ENCODE assay signal across 8 cellular contexts in the genomic region with DNA sequence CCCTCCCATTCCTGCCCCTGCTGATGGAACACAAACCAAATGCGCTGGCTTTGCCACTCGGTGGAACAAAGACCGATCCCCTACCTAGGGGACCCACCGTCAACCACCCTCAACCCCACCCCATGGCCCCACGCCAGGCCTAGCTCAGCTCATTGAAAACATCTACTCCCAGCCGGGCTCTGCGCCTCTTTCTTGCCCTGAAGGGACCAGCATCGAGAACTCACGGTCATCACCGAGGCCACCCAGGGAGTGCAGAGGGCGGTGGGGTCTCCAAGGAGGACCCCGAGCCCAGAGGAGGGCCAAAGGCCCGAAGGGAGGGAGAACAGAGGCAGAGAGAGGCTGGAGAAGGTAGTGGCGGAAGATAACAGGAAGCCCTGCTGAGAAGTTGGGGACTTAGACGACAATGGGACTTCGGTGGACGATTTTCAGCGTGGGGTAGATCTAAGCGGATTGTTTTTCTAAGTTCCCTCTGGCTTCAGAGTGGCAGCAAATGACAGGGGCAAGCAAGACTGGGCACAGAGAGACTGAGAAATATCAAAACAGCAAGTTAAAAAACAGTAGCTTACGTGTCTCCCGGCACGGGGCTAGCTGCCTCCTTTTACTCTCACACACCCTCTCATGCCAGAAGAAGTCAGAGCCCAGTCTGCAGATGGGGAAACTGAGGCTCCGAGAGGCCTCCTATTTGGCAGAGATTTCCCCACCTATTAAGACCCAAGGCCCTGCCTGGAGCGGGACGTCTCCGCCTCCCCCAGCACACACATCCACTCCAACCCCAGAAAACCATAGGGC. TPM values are rescaled to one million over a fixed set of nuclear protein-coding genes. Genes with fewer than 3 reads are reported as not detected.
DNase-seq lines count a peak whose midpoint lies in the region; ATAC-seq, FAIRE-seq and TF ChIP-seq lines count a peak whose summit lies in the region.

No MANE protein-coding gene starts in this region.

- no peak overlapping the region for H3K23ac ChIP-seq in H1 (ENCODE audit: insufficient read length)

- no peaks in the 10 kb centered on the region for H3K27me3 Mint-ChIP-seq in T-cell

- no peaks in the 10 kb centered on the region for H3K9me3 ChIP-seq in H1 (ENCODE audit: insufficient read depth in 2 of 2, low read depth in 1 of 2, low read length in 1 of 2)
- no peaks in the 10 kb centered on the region for H3K9me3 ChIP-seq in muscle layer of colon (ENCODE audit: low read length)

- intact Hi-C loops in Right ventricle myocardium inferior (cut with DNase I): loop anchor here (5.0 kb wide), 1 partner anchor 70 kb away; a partner anchor contains a TSS
- intact Hi-C loops in cardiac septum (cut with DNase I): loop anchor here (5.0 kb wide), 1 partner anchor 70 kb away; a partner anchor contains a TSS

- POLR2A ChIA-PET in T-cell (lab: Charles Lee) (interaction anchor here in 1 of 2 donors (0.6 kb wide), 1 partner anchor 1255 kb away, joined by 3 read pairs; no protein-coding TSS in a partner anchor), H1 (lab: Charles Lee; ENCODE audit: partially characterized antibody) (interaction anchor here (1.3 to 29.1 kb wide), 6 partner anchors 6 to 224 kb away, joined by 3 to 456 read pairs (median 16); a partner anchor contains a TSS)

- H4K5ac ChIP-seq in H1 (ENCODE audit: insufficient read length, low read depth, low read length): peak overlapping the region; percentile 32

- peaks cover 30 to 51% of the 10 kb centered on the region in 2 experiments for H3K79me2 ChIP-seq in H1 (ENCODE audit: control insufficient read depth in 1 of 2, insufficient read depth in 2 of 2, low read length in 2 of 2)

- H3K27ac ChIP-seq in H1 (ENCODE audit: low read depth, low read length) (peak overlapping the region; percentile 24; the same call in 1 of the 2 replicates), muscle layer of colon (ENCODE audit: low read depth, low read length) (peak overlapping the region; percentile 83)

- peak overlapping the region; percentile 91 to 99 for H3K4me2 ChIP-seq in H1 (ENCODE audit: insufficient read depth in 1 of 2, low read depth in 2 of 2, low read length in 2 of 2)

- H3K4me1 Mint-ChIP-seq in T-cell: peaks cover 53 to 54% (median 53%) of the 10 kb centered on the region in 3 donors

- H3K9ac ChIP-seq in H1 (replicated peaks in 1 of 4; ENCODE audit: extremely low read depth in 1 of 4, low read depth in 3 of 4, low read length in 3 of 4): peak overlapping the region; percentile 70 to 94 (median 75)
- H3K9ac ChIP-seq in muscle layer of colon (ENCODE audit: low read length): peak overlapping the region; percentile 63

- H3K4me1 ChIP-seq in H1 (replicated peaks in 1 of 4; ENCODE audit: control insufficient read depth in 3 of 4, insufficient read depth in 4 of 4, low read length in 3 of 4): peaks cover 22 to 35% (median 33%) of the 10 kb centered on the region in 4 experiments
- peaks cover 36% of the 10 kb centered on the region for H3K4me1 ChIP-seq in muscle layer of colon (ENCODE audit: insufficient read depth, low read length)

- peaks cover 23% of the 10 kb centered on the region for H3K23me2 ChIP-seq in H1 (ENCODE audit: low read depth, low read length)

- ATAC-seq in Right ventricle myocardium inferior (no peak), T-cell (replicated peaks in 1 of 4) (peak in 1 of 4 experiments; percentile 1), GM18867 (IDR thresholded peaks at IDR 0.05; ENCODE audit: unreplicated experiment) (no peak)

- H2AFZ ChIP-seq in H1 (ENCODE audit: low read length): no peak overlapping the region

- H3K27me3 ChIP-seq in H1 (replicated peaks in 1 of 4; ENCODE audit: control insufficient read depth in 3 of 4, extremely low read depth in 1 of 4, insufficient read depth in 3 of 4, low read length in 3 of 4): no peaks in the 10 kb centered on the region
- peaks cover 0 to 14% of the 10 kb centered on the region in 2 donors for H3K27me3 ChIP-seq in muscle layer of colon (ENCODE audit: control insufficient read depth in 1 of 2, insufficient read depth in 2 of 2, low read length in 2 of 2)

- no peak for TF ChIP-seq CTCF in H1 (IDR thresholded peaks at IDR 0.05; ENCODE audit: control extremely low read depth in 1 of 3, insufficient read depth in 1 of 3, low read depth in 1 of 3, low read length in 3 of 3)

- H3K18ac ChIP-seq in H1 (ENCODE audit: extremely low read depth, low read length): peak overlapping the region; percentile 93

- CTCF ChIA-PET in T-cell (lab: Charles Lee): interaction anchor here (0.5 to 1.5 kb wide), 3 partner anchors 69 to 280 kb away, joined by 5 to 6 read pairs (median 6); no protein-coding TSS in a partner anchor
- CTCF ChIA-PET in H1 (lab: Charles Lee; ENCODE audit: partially characterized antibody): interaction anchor here (1.4 to 10.5 kb wide), 4 partner anchors 8 to 141 kb away, joined by 3 to 90 read pairs (median 28); a partner anchor contains a TSS

- H3K14ac ChIP-seq in H1 (ENCODE audit: insufficient read length): peak overlapping the region; percentile 84

- no peak for FAIRE-seq in H1 (lab: Jason Lieb, UNC)

- H2BK120ac ChIP-seq in H1 (replicated peaks; ENCODE audit: low read depth, low read length): peak overlapping the region; percentile 80

- peaks cover 19% of the 10 kb centered on the region for H3K79me1 ChIP-seq in H1 (ENCODE audit: low read depth, low read length)

- no peak for TF ChIP-seq POLR2A in H1 (IDR thresholded peaks at IDR 0.05; ENCODE audit: control extremely low read depth in 1 of 2, low read depth in 2 of 2, low read length in 2 of 2)

- peaks cover 0 to 14% (median 4%) of the 10 kb centered on the region in 4 experiments; a peak in 4 of 8 replicates for H3K36me3 ChIP-seq in H1 (ENCODE audit: control insufficient read depth in 2 of 4, insufficient read depth in 4 of 4, low read length in 3 of 4)
- no peaks in the 10 kb centered on the region for H3K36me3 ChIP-seq in muscle layer of colon (ENCODE audit: insufficient read depth, low read length)

- peak overlapping the region; percentile 74 for H3K56ac ChIP-seq in H1 (replicated peaks; ENCODE audit: insufficient read length, low read depth, low read length)

- peak overlapping the region; percentile 84; the same call in 1 of the 2 replicates for H2BK12ac ChIP-seq in H1 (ENCODE audit: low read depth, low read length)

- TF ChIP-seq RAD21 in H1 (IDR thresholded peaks at IDR 0.05 in 1 of 2, conservative IDR thresholded peaks at IDR 0.05 in 1 of 2; ENCODE audit: low read depth in 2 of 2, low read length in 2 of 2): no peak

- peak overlapping the region; percentile 82 for H4K8ac ChIP-seq in H1 (ENCODE audit: extremely low read depth, insufficient read depth, low read length)

- peak overlapping the region; percentile 72; the same call in 1 of the 2 replicates for H2BK15ac ChIP-seq in H1 (ENCODE audit: low read length)

- H3K9me3 Mint-ChIP-seq in T-cell: no peaks in the 10 kb centered on the region

- peak overlapping the region; percentile 88 to 96 (median 91) for H3K4me3 Mint-ChIP-seq in T-cell

- no peak for TF ChIP-seq EP300 in H1 (IDR thresholded peaks at IDR 0.05; ENCODE audit: borderline replicate concordance in 1 of 2, low read depth in 2 of 2, low read length in 2 of 2)

- H2BK20ac ChIP-seq in H1 (ENCODE audit: low read length): no peak overlapping the region

- H2AK5ac ChIP-seq in H1 (ENCODE audit: low read depth, low read length): peak overlapping the region; percentile 83; the same call in 1 of the 2 replicates

- no peaks in the 10 kb centered on the region for H3K36me3 Mint-ChIP-seq in T-cell

- peak overlapping the region; percentile 85 for H4K91ac ChIP-seq in H1 (replicated peaks; ENCODE audit: insufficient read length, low read length)

- peak; percentile 78 for DNase-seq in Right ventricle myocardium inferior (ENCODE audit: missing footprints)
- DNase-seq in cardiac septum (ENCODE audit: low spot score): no peak
- DNase-seq in T-cell: peak in 10 of 34 experiments; percentile 11 to 35 (median 24)
- no peak for DNase-seq in H1 (ENCODE audit: low read depth in 1 of 2, low spot score in 2 of 2)
- no peak for DNase-seq in medulla oblongata (ENCODE audit: extremely low spot score)
- DNase-seq in stimulated activated CD4-positive, alpha-beta T cell treated with anti-CD3 and anti-CD28 coated beads, Interleukin-4, amount 100 ng/mL, for 4 hours: no peak

- H3K4me3 ChIP-seq in H1 (ENCODE audit: extremely low read depth in 1 of 4, insufficient read depth in 2 of 4, low read depth in 3 of 4, low read length in 4 of 4) (peak overlapping the region; percentile 74 to 92 (median 78)), muscle layer of colon (ENCODE audit: low read depth in 1 of 2, low read length in 2 of 2) (peak overlapping the region; percentile 73 to 76)

- H3K27ac Mint-ChIP-seq in T-cell: peak overlapping the region; percentile 89 to 92

- peak overlapping the region; percentile 83 for H2BK5ac ChIP-seq in H1 (ENCODE audit: low read depth, low read length)

- 2% methylated on average over 25 of the region's 26 CpGs; no CpG with 5 or more reads in 1 of the 2 experiments for WGBS in H1 (ENCODE audit: extremely low coverage in 1 of 2, insufficient coverage in 1 of 2, insufficient read length in 1 of 2, insufficient replicate concordance in 2 of 2, low coverage in 1 of 2, low lambda C conversion rate in 2 of 2, missing lambda C conversion rate in 1 of 2), 2 experiments

- peaks cover 20 to 33% of the 10 kb centered on the region in 2 experiments for H4K20me1 ChIP-seq in H1 (replicated peaks in 1 of 2; ENCODE audit: control insufficient read depth in 1 of 2, insufficient read depth in 2 of 2, low read length in 2 of 2)

- peak overlapping the region; percentile 79 for H3K4ac ChIP-seq in H1 (replicated peaks; ENCODE audit: insufficient read length, low read depth, low read length)

RNA-seq across cellular contexts. Expression of a gene that starts 1.1 kb away (rescaled TPM):
- total RNA-seq in Right ventricle myocardium inferior (32.7 TPM), cardiac septum (21.6 TPM), T-cell (10 to 100 TPM; 32.9 to 44.3 (median 41.8) TPM)
- 300 and 326 TPM in 2 replicates for total RNA-seq in H1 (2021; fragmentation: NEBNext Ultra II Directional; extraction: Animal tissue kit (Norgen Biotek cat#: 25700))
- polyA plus RNA-seq in H1 (2011; rRNA removed): 292 and 364 TPM in 2 replicates
- polyA plus RNA-seq in H1 (2011; cell fraction: cytosol; rRNA removed): 283 TPM
- polyA plus RNA-seq in H1 (2011; cell fraction: nucleus; rRNA removed): 318 TPM
- polyA plus RNA-seq in H1 (2012, experiment 1 of 2): 259 to 418 TPM (median 380 TPM) in 4 replicates
- 407 TPM for polyA plus RNA-seq in H1 (2012, experiment 2 of 2)
- polyA plus RNA-seq in H1 (2013, experiment 1 of 2): 117 TPM
- 115 TPM for polyA plus RNA-seq in H1 (2013, experiment 2 of 2)
- 252 and 270 TPM in 2 replicates for polyA minus RNA-seq in H1 (2011; rRNA and poly(A)+ RNA removed)
- polyA minus RNA-seq in H1 (2011; cell fraction: cytosol; rRNA and poly(A)+ RNA removed): 191 TPM
- 137 TPM for polyA minus RNA-seq in H1 (2011; cell fraction: nucleus; rRNA and poly(A)+ RNA removed)

RNA-seq across cellular contexts. Expression of a gene that starts 14.5 kb away (rescaled TPM):
- total RNA-seq in Right ventricle myocardium inferior (not detected), cardiac septum (not detected), T-cell (not detected)
- total RNA-seq in H1 (2021; fragmentation: NEBNext Ultra II Directional; extraction: Animal tissue kit (Norgen Biotek cat#: 25700)): not detected in 2 replicates
- not detected in 2 replicates for polyA plus RNA-seq in H1 (2011; rRNA removed)
- not detected for polyA plus RNA-seq in H1 (2011; cell fraction: cytosol; rRNA removed)
- polyA plus RNA-seq in H1 (2011; cell fraction: nucleus; rRNA removed): not detected
- not detected in 4 replicates for polyA plus RNA-seq in H1 (2012, experiment 1 of 2)
- not detected for polyA plus RNA-seq in H1 (2012, experiment 2 of 2)
- not detected for polyA plus RNA-seq in H1 (2013, experiment 1 of 2)
- not detected for polyA plus RNA-seq in H1 (2013, experiment 2 of 2)
- not detected in 2 replicates for polyA minus RNA-seq in H1 (2011; rRNA and poly(A)+ RNA removed)
- polyA minus RNA-seq in H1 (2011; cell fraction: cytosol; rRNA and poly(A)+ RNA removed): not detected
- not detected for polyA minus RNA-seq in H1 (2011; cell fraction: nucleus; rRNA and poly(A)+ RNA removed)
